In genomic region chr3:141737828-141738635, GRCh38 we compare ENCODE assay signal across 1 cellular context.
TF ChIP-seq lines count a peak whose summit lies in the region.

TSS of gene RNF7 (plus strand) at chr3:141738298. CDS start at chr3:141738342, 44 bp downstream.

TF ChIP-seq in K562, 482 proteins besides CTCF, POLR2A, EP300 and RAD21 (continued from another document and continues in another):
- TF ChIP-seq GTF2A2 (tag; IDR thresholded peaks at IDR 0.05), result no peak
- TF ChIP-seq ZBTB33 (CRISPR knock-in tag; IDR thresholded peaks at IDR 0.05), result no peak; the same call in 1 of the 2 replicates
- TF ChIP-seq MGA (IDR thresholded peaks at IDR 0.05), result peak; percentile 66
- TF ChIP-seq ZNF23 (CRISPR knock-in tag; IDR thresholded peaks at IDR 0.05), result no peak
- TF ChIP-seq NCOA1 (IDR thresholded peaks at IDR 0.05; ENCODE audit: low read depth), result no peak
- peak; percentile 82 for TF ChIP-seq ELF1 (tag; IDR thresholded peaks at IDR 0.05)
- TF ChIP-seq SAFB (IDR thresholded peaks at IDR 0.05; ENCODE audit: borderline replicate concordance, low read depth, low read length), result no peak
- peak; percentile 44; the same call in 1 of the 2 replicates for TF ChIP-seq THAP7 (CRISPR knock-in tag; IDR thresholded peaks at IDR 0.05)
- no peak for TF ChIP-seq DPF2 (IDR thresholded peaks at IDR 0.05)
- TF ChIP-seq ZNF583 (CRISPR knock-in tag; IDR thresholded peaks at IDR 0.05), result no peak
- no peak for TF ChIP-seq ZNF436 (CRISPR knock-in tag; IDR thresholded peaks at IDR 0.05)
- TF ChIP-seq FOXA3 (CRISPR knock-in tag; conservative IDR thresholded peaks at IDR 0.05 in 1 of 2, IDR thresholded peaks at IDR 0.05 in 1 of 2), result no peak
- peak; percentile 89 to 91 for TF ChIP-seq NRF1 (conservative IDR thresholded peaks at IDR 0.05 in 1 of 2, IDR thresholded peaks at IDR 0.05 in 1 of 2)
- TF ChIP-seq TCF7 (IDR thresholded peaks at IDR 0.05; ENCODE audit: borderline replicate concordance), result no peak
- TF ChIP-seq STAT6 (CRISPR knock-in tag; IDR thresholded peaks at IDR 0.05), result peak; percentile 96
- no peak for TF ChIP-seq PBX2 (CRISPR knock-in tag; IDR thresholded peaks at IDR 0.05; ENCODE audit: low read depth)
- no peak for TF ChIP-seq PBX2 (tag; conservative IDR thresholded peaks at IDR 0.05; ENCODE audit: low read depth)
- TF ChIP-seq ZNF740 (CRISPR knock-in tag; IDR thresholded peaks at IDR 0.05), result peak; percentile 59; the same call in 1 of the 2 replicates
- no peak for TF ChIP-seq ZNF740 (tag; IDR thresholded peaks at IDR 0.05)
- TF ChIP-seq HDAC3 (IDR thresholded peaks at IDR 0.05; ENCODE audit: borderline replicate concordance, partially characterized antibody), result no peak
- TF ChIP-seq TAF9B (IDR thresholded peaks at IDR 0.05; ENCODE audit: partially characterized antibody), result peak; percentile 53
- no peak for TF ChIP-seq SLC30A9 (CRISPR knock-in tag; IDR thresholded peaks at IDR 0.05)
- no peak for TF ChIP-seq EHMT2 (IDR thresholded peaks at IDR 0.05)
- no peak for TF ChIP-seq KLF1 (tag; IDR thresholded peaks at IDR 0.05)
- TF ChIP-seq GABPB2 (CRISPR knock-in tag; conservative IDR thresholded peaks at IDR 0.05), result no peak
- TF ChIP-seq SRSF3 (IDR thresholded peaks at IDR 0.05; ENCODE audit: insufficient read depth, low read length), result no peak
- peak; percentile 86 for TF ChIP-seq ATF1 (CRISPR knock-in tag; IDR thresholded peaks at IDR 0.05)
- TF ChIP-seq ATF1 (tag; IDR thresholded peaks at IDR 0.05), result peak; percentile 99
- no peak for TF ChIP-seq MIER1 (IDR thresholded peaks at IDR 0.05; ENCODE audit: low read depth)
- TF ChIP-seq PKNOX1 (IDR thresholded peaks at IDR 0.05), result 0 out of 2 replicates have a peak, but pooled peaks have one; percentile 13
- no peak for TF ChIP-seq MEF2D (tag; conservative IDR thresholded peaks at IDR 0.05; ENCODE audit: low read depth)
- TF ChIP-seq ZBTB5 (IDR thresholded peaks at IDR 0.05), result no peak
- no peak for TF ChIP-seq KAT8 (IDR thresholded peaks at IDR 0.05; ENCODE audit: low read depth)
- no peak for TF ChIP-seq CBFA2T3 (IDR thresholded peaks at IDR 0.05)
- TF ChIP-seq BMI1 (IDR thresholded peaks at IDR 0.05; ENCODE audit: low read length), result no peak
- peak; percentile 86 for TF ChIP-seq FIP1L1 (IDR thresholded peaks at IDR 0.05; ENCODE audit: low read depth, low read length, poor library complexity, severe bottlenecking)
